ENCODE assay signal across 20 cellular contexts in genomic region chr11:126638663-126639062, GRCh38.
"Had no signal": no experiment of that assay in that cellular context is flagged by ENCODE, and none has a peak within 500 bp of the region (broad histone marks: within the 10 kb centered on the region; RNA-seq: fewer than 3 reads in every experiment).

No MANE protein-coding gene starts in this region.

- H3K27ac Mint-ChIP-seq: activated CD4-positive, alpha-beta T cell treated with anti-CD3 and anti-CD28 coated beads, Interleukin-2, amount 10 ng/mL, durations not matched to agents 24 days and 14 days; activated CD8-positive, alpha-beta T cell treated with anti-CD3 and anti-CD28 coated beads for 36 hours; activated naive CD8-positive, alpha-beta T cell treated with anti-CD3 and anti-CD28 coated beads for 36 hours; activated T-helper 17 cell treated with anti-CD3 and anti-CD28 coated beads, Interleukin-2, amount 50 U/mL, for 72 hours; naive thymus-derived CD4-positive, alpha-beta T cell; stimulated activated effector memory CD8-positive, alpha-beta T cell treated with anti-CD3 and anti-CD28 coated beads, Interleukin-12 subunit alpha, Interleukin-12 subunit beta, amount 100 ng/mL, for 72 hours had no signal

- H3K36me3 ChIP-seq: left ventricle myocardium inferior, right lobe of liver, thoracic aorta, upper lobe of left lung had no signal

- DNase-seq: activated CD4-positive, alpha-beta T cell treated with anti-CD3 and anti-CD28 coated beads, Interleukin-2, amount 10 ng/mL, durations not matched to agents 24 days and 14 days; activated CD8-positive, alpha-beta T cell treated with anti-CD3 and anti-CD28 coated beads for 36 hours; activated naive CD4-positive, alpha-beta T cell; activated naive CD8-positive, alpha-beta T cell treated with anti-CD3 and anti-CD28 coated beads for 36 hours; activated T-cell treated with anti-CD3 and anti-CD28 coated beads, Interleukin-2, amount 50 U/mL, for 1 hour; amygdala; kidney; left ventricle myocardium inferior; mucosa of descending colon; naive thymus-derived CD4-positive, alpha-beta T cell; right lobe of liver; stimulated activated CD4-positive, alpha-beta T cell treated with anti-CD3 and anti-CD28 coated beads, Interleukin-4, amount 100 ng/mL, for 24 hours; T1000; upper lobe of left lung had no signal

- H3K9me3 Mint-ChIP-seq: activated CD4-positive, alpha-beta T cell treated with anti-CD3 and anti-CD28 coated beads, Interleukin-2, amount 10 ng/mL, durations not matched to agents 24 days and 14 days; activated CD8-positive, alpha-beta T cell treated with anti-CD3 and anti-CD28 coated beads for 36 hours; activated naive CD8-positive, alpha-beta T cell treated with anti-CD3 and anti-CD28 coated beads for 36 hours; activated T-helper 17 cell treated with anti-CD3 and anti-CD28 coated beads, Interleukin-2, amount 50 U/mL, for 72 hours; central memory CD8-positive, alpha-beta T cell; stimulated activated effector memory CD8-positive, alpha-beta T cell treated with anti-CD3 and anti-CD28 coated beads, Interleukin-12 subunit alpha, Interleukin-12 subunit beta, amount 100 ng/mL, for 72 hours had no signal

- H3K4me1 ChIP-seq: left ventricle myocardium inferior, parathyroid adenoma, right lobe of liver, upper lobe of left lung had no signal

- H3K27me3 ChIP-seq: right lobe of liver, upper lobe of left lung had no signal

- H3K9ac ChIP-seq: parathyroid adenoma had no signal

- H3K9me3 ChIP-seq: left ventricle myocardium inferior, mucosa of descending colon, right lobe of liver, thoracic aorta, upper lobe of left lung had no signal

- H3K4me3 ChIP-seq: coronary artery, left ventricle myocardium inferior, mucosa of descending colon, right lobe of liver, thoracic aorta, upper lobe of left lung had no signal

- H3K4me1 Mint-ChIP-seq: activated CD4-positive, alpha-beta T cell treated with anti-CD3 and anti-CD28 coated beads, Interleukin-2, amount 10 ng/mL, durations not matched to agents 24 days and 14 days; activated naive CD8-positive, alpha-beta T cell treated with anti-CD3 and anti-CD28 coated beads for 36 hours; activated T-helper 17 cell treated with anti-CD3 and anti-CD28 coated beads, Interleukin-2, amount 50 U/mL, for 72 hours; central memory CD8-positive, alpha-beta T cell; naive thymus-derived CD4-positive, alpha-beta T cell; stimulated activated effector memory CD8-positive, alpha-beta T cell treated with anti-CD3 and anti-CD28 coated beads, Interleukin-12 subunit alpha, Interleukin-12 subunit beta, amount 100 ng/mL, for 72 hours had no signal

- H3K4me3 Mint-ChIP-seq: activated CD4-positive, alpha-beta T cell treated with anti-CD3 and anti-CD28 coated beads, Interleukin-2, amount 10 ng/mL, durations not matched to agents 24 days and 14 days; activated CD8-positive, alpha-beta T cell treated with anti-CD3 and anti-CD28 coated beads for 36 hours; activated naive CD8-positive, alpha-beta T cell treated with anti-CD3 and anti-CD28 coated beads for 36 hours; activated T-helper 17 cell treated with anti-CD3 and anti-CD28 coated beads, Interleukin-2, amount 50 U/mL, for 72 hours; central memory CD8-positive, alpha-beta T cell; naive thymus-derived CD4-positive, alpha-beta T cell; stimulated activated effector memory CD8-positive, alpha-beta T cell treated with anti-CD3 and anti-CD28 coated beads, Interleukin-12 subunit alpha, Interleukin-12 subunit beta, amount 100 ng/mL, for 72 hours had no signal

- H3K36me3 Mint-ChIP-seq: activated naive CD8-positive, alpha-beta T cell treated with anti-CD3 and anti-CD28 coated beads for 36 hours; naive thymus-derived CD4-positive, alpha-beta T cell; stimulated activated effector memory CD8-positive, alpha-beta T cell treated with anti-CD3 and anti-CD28 coated beads, Interleukin-12 subunit alpha, Interleukin-12 subunit beta, amount 100 ng/mL, for 72 hours had no signal

- H3K27ac ChIP-seq: coronary artery, left ventricle myocardium inferior, parathyroid adenoma, right lobe of liver, thoracic aorta, upper lobe of left lung had no signal

- H2AFZ ChIP-seq: parathyroid adenoma had no signal

- H3K79me2 ChIP-seq: parathyroid adenoma had no signal
